Comparison of ENCODE assay signal across 21 cellular contexts in the genomic region with DNA sequence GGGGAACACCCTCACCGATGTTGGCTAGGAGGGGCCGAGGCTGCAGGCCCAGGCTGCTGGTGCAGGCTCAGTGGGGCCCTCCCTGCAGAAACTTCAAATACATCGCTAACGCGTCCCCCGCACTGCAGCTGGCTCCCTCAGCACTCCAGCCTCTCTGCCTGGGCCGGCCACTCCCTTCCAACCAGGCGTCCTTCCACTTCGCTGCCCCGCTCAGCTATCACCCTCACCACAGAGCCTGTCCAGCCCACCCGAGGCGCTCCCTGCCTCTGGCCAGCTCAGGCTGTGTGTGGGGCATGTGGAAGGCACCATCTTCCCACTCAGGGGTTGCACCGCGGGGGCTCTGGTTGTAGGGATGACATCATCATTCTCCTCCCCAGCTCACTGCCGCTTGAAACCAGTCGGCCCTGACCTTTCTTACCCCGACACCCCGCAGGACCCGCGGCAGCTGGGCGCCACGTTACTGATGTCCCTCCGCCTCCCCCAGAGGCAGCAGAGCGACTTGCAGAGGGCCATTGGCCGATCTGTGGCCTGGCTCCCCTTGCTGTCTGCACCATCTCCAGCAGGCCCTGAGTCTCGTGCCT.
DNase-seq lines count a peak whose midpoint lies in the region; ATAC-seq and TF ChIP-seq lines count a peak whose summit lies in the region.
"Had no signal": no experiment of that assay in that cellular context is flagged by ENCODE, and none has a peak within 500 bp of the region (broad histone marks: within the 10 kb centered on the region; RNA-seq: fewer than 3 reads in every experiment).

No MANE protein-coding gene starts in this region.

- H3K27ac ChIP-seq in SJCRH30: no peak overlapping the region
- H3K27ac ChIP-seq: neutrophil, right lobe of liver had no signal

- no peaks in the 10 kb centered on the region for H3K4me1 Mint-ChIP-seq in activated T-helper 17 cell treated with anti-CD3 and anti-CD28 coated beads, Interleukin-2, amount 50 U/mL, for 72 hours
- H3K4me1 Mint-ChIP-seq: activated B cell treated with CpG ODN at 0.5 μM for 24 hours had no signal

- H3K4me1 ChIP-seq in SJCRH30: no peaks in the 10 kb centered on the region
- H3K4me1 ChIP-seq: HAP-1, right lobe of liver had no signal

- no peak overlapping the region for H3K4me3 ChIP-seq in SJCRH30
- H3K4me3 ChIP-seq: HAP-1, mucosa of descending colon, right lobe of liver had no signal

- H3K27ac Mint-ChIP-seq in activated T-helper 17 cell treated with anti-CD3 and anti-CD28 coated beads, Interleukin-2, amount 50 U/mL, for 72 hours: no peak overlapping the region
- H3K27ac Mint-ChIP-seq: activated B cell treated with CpG ODN at 0.5 μM for 24 hours; stimulated activated naive CD8-positive, alpha-beta T cell treated with anti-CD3 and anti-CD28 coated beads, Interleukin-15, amount 100 ng/mL, for 72 hours had no signal

- no peaks in the 10 kb centered on the region for H3K36me3 ChIP-seq in SJCRH30
- H3K36me3 ChIP-seq: HAP-1, neutrophil, right lobe of liver had no signal

- H3K36me3 Mint-ChIP-seq in activated T-helper 17 cell treated with anti-CD3 and anti-CD28 coated beads, Interleukin-2, amount 50 U/mL, for 72 hours (ENCODE audit: low read depth): no peaks in the 10 kb centered on the region

- no peaks in the 10 kb centered on the region; the same call in 1 of the 2 replicates for H3K27me3 ChIP-seq in SJCRH30
- H3K27me3 ChIP-seq: right lobe of liver had no signal

- peaks cover 14% of the 10 kb centered on the region for H3K27me3 Mint-ChIP-seq in activated T-helper 17 cell treated with anti-CD3 and anti-CD28 coated beads, Interleukin-2, amount 50 U/mL, for 72 hours

- CTCF ChIA-PET in GM10248 (lab: Yijun Ruan, JAX): no interaction called here

- no peak overlapping the region for H3K4me3 Mint-ChIP-seq in activated T-helper 17 cell treated with anti-CD3 and anti-CD28 coated beads, Interleukin-2, amount 50 U/mL, for 72 hours
- H3K4me3 Mint-ChIP-seq: activated B cell treated with CpG ODN at 0.5 μM for 24 hours; stimulated activated naive CD8-positive, alpha-beta T cell treated with anti-CD3 and anti-CD28 coated beads, Interleukin-15, amount 100 ng/mL, for 72 hours had no signal

- peak; percentile 4 for DNase-seq in GM10248 (ENCODE audit: extremely low spot score)
- DNase-seq in SJCRH30: peak; percentile 49 to 53
- DNase-seq in iPS-NIHi7 (ENCODE audit: extremely low spot score): peak; percentile 31
- DNase-seq in renal cortical epithelial cell (ENCODE audit: low read depth): peak; percentile 11
- no peak for DNase-seq in OCI-M2 (lab: John Stamatoyannopoulos, UW; ENCODE audit: unreplicated experiment)
- DNase-seq in foreskin melanocyte: no peak
- no peak for DNase-seq in NOMO-1 treated with dmso at 0.1 percent for 144 hours (lab: John Stamatoyannopoulos, UW; ENCODE audit: unreplicated experiment)
- DNase-seq: activated B cell treated with CpG ODN at 0.5 μM for 24 hours; activated gamma-delta T cell treated with Interleukin-2 at 50 U/mL for 16 hours; anterior cingulate cortex; kidney glomerular epithelial cell; mucosa of descending colon; MV-4-11; NCI-H1930; NK-92 treated with Interleukin-12 subunit alpha and Interleukin-12 subunit beta, amount 100 ng/mL, for 24 hours; stimulated activated naive CD8-positive, alpha-beta T cell treated with anti-CD3 and anti-CD28 coated beads, Interleukin-15, amount 100 ng/mL, for 72 hours; T-helper 2 cell had no signal

- no peak for TF ChIP-seq CTCF in GM10248 (IDR thresholded peaks at IDR 0.05; ENCODE audit: control extremely low read depth, extremely low read depth, low read depth, missing control alignments)

- POLR2A ChIA-PET in GM10248 (lab: Yijun Ruan, JAX): no interaction called here

- peaks cover 2% of the 10 kb centered on the region; the same call in 1 of the 2 replicates for H3K9me3 ChIP-seq in SJCRH30 (replicated peaks)
- H3K9me3 ChIP-seq: mucosa of descending colon, neutrophil had no signal

- H3K9me3 Mint-ChIP-seq in activated T-helper 17 cell treated with anti-CD3 and anti-CD28 coated beads, Interleukin-2, amount 50 U/mL, for 72 hours: peaks cover 4% of the 10 kb centered on the region

- no peak for ATAC-seq in activated T-helper 17 cell treated with anti-CD3 and anti-CD28 coated beads, Interleukin-2, amount 50 U/mL, for 72 hours (replicated peaks)
- ATAC-seq: mucosa of descending colon; stimulated activated naive CD8-positive, alpha-beta T cell treated with anti-CD3 and anti-CD28 coated beads, Interleukin-15, amount 100 ng/mL, for 72 hours had no signal

Comparison
In these comparisons a context has a peak if more than half of its experiments do, and no peak if none do; other contexts are left out.
1. DNase-seq: peak in GM10248 (single experiment), SJCRH30 (2 of 2), iPS-NIHi7 (single experiment) and renal cortical epithelial cell (single experiment); none in OCI-M2 (single experiment), foreskin melanocyte (single experiment) and NOMO-1 treated with dmso at 0.1 percent for 144 hours (single experiment).